Comparison of ENCODE assay signal across 1 cellular context in the genomic region with DNA sequence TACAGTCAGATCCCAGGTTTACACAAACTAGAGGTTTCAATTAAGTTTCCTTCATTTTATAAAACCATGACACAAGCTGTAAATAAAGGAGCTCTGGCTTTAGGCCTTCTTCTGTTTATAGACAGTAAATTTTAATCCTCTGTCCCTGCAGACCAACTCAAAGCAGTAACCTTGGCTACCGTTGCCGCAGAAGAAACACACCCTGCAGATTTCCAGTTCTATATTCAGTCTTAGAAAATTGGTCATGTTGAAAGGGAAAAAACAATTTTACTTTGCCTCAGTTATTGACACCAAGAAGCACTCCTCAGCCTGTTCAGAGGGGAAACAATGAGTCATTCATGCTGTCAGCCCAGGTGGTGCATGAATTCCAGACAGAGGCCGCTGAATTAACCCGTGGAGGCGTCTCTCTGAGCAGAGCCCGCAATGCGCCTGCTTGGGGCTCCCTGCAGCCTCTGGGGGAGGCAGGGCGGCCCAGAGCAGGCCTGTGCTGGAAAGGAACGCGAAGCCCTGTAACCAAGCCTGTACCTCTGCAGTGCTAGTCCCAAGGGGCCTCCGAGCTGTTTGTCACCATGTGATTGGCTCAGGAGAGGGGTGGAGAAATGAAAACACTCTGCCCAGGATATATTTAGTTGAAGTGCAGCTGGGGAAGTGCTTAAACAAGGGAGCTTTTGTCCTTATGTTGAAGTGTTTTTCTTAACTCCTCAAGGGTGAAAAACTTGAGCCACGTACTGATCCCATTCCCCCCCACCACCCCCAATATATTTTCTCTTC.
A peak's percentile ranks its signal among the peaks of the same experiment; 100 is the strongest.
TF ChIP-seq lines count a peak whose summit lies in the region.

No MANE protein-coding gene starts in this region.

TF ChIP-seq in K562, 482 proteins besides CTCF, POLR2A, EP300 and RAD21 (continued from another document and continues in another):
- TF ChIP-seq, protein P1, sequence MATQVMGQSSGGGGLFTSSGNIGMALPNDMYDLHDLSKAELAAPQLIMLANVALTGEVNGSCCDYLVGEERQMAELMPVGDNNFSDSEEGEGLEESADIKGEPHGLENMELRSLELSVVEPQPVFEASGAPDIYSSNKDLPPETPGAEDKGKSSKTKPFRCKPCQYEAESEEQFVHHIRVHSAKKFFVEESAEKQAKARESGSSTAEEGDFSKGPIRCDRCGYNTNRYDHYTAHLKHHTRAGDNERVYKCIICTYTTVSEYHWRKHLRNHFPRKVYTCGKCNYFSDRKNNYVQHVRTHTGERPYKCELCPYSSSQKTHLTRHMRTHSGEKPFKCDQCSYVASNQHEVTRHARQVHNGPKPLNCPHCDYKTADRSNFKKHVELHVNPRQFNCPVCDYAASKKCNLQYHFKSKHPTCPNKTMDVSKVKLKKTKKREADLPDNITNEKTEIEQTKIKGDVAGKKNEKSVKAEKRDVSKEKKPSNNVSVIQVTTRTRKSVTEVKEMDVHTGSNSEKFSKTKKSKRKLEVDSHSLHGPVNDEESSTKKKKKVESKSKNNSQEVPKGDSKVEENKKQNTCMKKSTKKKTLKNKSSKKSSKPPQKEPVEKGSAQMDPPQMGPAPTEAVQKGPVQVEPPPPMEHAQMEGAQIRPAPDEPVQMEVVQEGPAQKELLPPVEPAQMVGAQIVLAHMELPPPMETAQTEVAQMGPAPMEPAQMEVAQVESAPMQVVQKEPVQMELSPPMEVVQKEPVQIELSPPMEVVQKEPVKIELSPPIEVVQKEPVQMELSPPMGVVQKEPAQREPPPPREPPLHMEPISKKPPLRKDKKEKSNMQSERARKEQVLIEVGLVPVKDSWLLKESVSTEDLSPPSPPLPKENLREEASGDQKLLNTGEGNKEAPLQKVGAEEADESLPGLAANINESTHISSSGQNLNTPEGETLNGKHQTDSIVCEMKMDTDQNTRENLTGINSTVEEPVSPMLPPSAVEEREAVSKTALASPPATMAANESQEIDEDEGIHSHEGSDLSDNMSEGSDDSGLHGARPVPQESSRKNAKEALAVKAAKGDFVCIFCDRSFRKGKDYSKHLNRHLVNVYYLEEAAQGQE (CRISPR knock-in tag; IDR thresholded peaks at IDR 0.05; ENCODE audit: low read depth) = no peak
- TF ChIP-seq CEBPG (CRISPR knock-in tag; IDR thresholded peaks at IDR 0.05) = no peak
- no peak for TF ChIP-seq CEBPG (tag; conservative IDR thresholded peaks at IDR 0.05 in 1 of 2, IDR thresholded peaks at IDR 0.05 in 1 of 2)
- TF ChIP-seq, protein P2, sequence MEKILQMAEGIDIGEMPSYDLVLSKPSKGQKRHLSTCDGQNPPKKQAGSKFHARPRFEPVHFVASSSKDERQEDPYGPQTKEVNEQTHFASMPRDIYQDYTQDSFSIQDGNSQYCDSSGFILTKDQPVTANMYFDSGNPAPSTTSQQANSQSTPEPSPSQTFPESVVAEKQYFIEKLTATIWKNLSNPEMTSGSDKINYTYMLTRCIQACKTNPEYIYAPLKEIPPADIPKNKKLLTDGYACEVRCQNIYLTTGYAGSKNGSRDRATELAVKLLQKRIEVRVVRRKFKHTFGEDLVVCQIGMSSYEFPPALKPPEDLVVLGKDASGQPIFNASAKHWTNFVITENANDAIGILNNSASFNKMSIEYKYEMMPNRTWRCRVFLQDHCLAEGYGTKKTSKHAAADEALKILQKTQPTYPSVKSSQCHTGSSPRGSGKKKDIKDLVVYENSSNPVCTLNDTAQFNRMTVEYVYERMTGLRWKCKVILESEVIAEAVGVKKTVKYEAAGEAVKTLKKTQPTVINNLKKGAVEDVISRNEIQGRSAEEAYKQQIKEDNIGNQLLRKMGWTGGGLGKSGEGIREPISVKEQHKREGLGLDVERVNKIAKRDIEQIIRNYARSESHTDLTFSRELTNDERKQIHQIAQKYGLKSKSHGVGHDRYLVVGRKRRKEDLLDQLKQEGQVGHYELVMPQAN (IDR thresholded peaks at IDR 0.05; ENCODE audit: borderline replicate concordance) = no peak
- TF ChIP-seq EGR1 (conservative IDR thresholded peaks at IDR 0.05) = no peak; the same call in 1 of the 2 replicates
- TF ChIP-seq NFE2L1 (tag; IDR thresholded peaks at IDR 0.05; ENCODE audit: borderline replicate concordance, low read depth) = no peak
- no peak for TF ChIP-seq ZNF507 (tag; conservative IDR thresholded peaks at IDR 0.05)
- TF ChIP-seq, protein P3, sequence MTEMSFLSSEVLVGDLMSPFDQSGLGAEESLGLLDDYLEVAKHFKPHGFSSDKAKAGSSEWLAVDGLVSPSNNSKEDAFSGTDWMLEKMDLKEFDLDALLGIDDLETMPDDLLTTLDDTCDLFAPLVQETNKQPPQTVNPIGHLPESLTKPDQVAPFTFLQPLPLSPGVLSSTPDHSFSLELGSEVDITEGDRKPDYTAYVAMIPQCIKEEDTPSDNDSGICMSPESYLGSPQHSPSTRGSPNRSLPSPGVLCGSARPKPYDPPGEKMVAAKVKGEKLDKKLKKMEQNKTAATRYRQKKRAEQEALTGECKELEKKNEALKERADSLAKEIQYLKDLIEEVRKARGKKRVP (CRISPR knock-in tag; IDR thresholded peaks at IDR 0.05) = no peak
- no peak; the same call in 1 of the 2 replicates for TF ChIP-seq DIDO1 (tag; IDR thresholded peaks at IDR 0.05; ENCODE audit: low read depth)
- no peak for TF ChIP-seq ZNF175 (CRISPR knock-in tag; IDR thresholded peaks at IDR 0.05; ENCODE audit: low read depth)
- TF ChIP-seq KLF1 (tag; IDR thresholded peaks at IDR 0.05) = no peak
- no peak for TF ChIP-seq ZNF830 (CRISPR knock-in tag; IDR thresholded peaks at IDR 0.05)
- TF ChIP-seq ZNF778 (CRISPR knock-in tag; IDR thresholded peaks at IDR 0.05) = no peak
- peak; percentile 74; the same call in 1 of the 2 replicates for TF ChIP-seq ZNF197 (CRISPR knock-in tag; IDR thresholded peaks at IDR 0.05; ENCODE audit: low read depth)
- no peak for TF ChIP-seq NFRKB (IDR thresholded peaks at IDR 0.05; ENCODE audit: low read depth)
- no peak for TF ChIP-seq EZH2 (IDR thresholded peaks at IDR 0.05; ENCODE audit: borderline replicate concordance, low read depth, low read length)
- TF ChIP-seq ZNF41 (CRISPR knock-in tag; conservative IDR thresholded peaks at IDR 0.05) = no peak
- TF ChIP-seq ZSCAN29 (IDR thresholded peaks at IDR 0.05) = no peak
- TF ChIP-seq SIX5 (IDR thresholded peaks at IDR 0.05; ENCODE audit: borderline replicate concordance in 1 of 2, insufficient read depth in 1 of 2, low read depth in 1 of 2, low read length in 2 of 2) = no peak
- TF ChIP-seq ARNT (IDR thresholded peaks at IDR 0.05) = no peak
- TF ChIP-seq, protein P4, sequence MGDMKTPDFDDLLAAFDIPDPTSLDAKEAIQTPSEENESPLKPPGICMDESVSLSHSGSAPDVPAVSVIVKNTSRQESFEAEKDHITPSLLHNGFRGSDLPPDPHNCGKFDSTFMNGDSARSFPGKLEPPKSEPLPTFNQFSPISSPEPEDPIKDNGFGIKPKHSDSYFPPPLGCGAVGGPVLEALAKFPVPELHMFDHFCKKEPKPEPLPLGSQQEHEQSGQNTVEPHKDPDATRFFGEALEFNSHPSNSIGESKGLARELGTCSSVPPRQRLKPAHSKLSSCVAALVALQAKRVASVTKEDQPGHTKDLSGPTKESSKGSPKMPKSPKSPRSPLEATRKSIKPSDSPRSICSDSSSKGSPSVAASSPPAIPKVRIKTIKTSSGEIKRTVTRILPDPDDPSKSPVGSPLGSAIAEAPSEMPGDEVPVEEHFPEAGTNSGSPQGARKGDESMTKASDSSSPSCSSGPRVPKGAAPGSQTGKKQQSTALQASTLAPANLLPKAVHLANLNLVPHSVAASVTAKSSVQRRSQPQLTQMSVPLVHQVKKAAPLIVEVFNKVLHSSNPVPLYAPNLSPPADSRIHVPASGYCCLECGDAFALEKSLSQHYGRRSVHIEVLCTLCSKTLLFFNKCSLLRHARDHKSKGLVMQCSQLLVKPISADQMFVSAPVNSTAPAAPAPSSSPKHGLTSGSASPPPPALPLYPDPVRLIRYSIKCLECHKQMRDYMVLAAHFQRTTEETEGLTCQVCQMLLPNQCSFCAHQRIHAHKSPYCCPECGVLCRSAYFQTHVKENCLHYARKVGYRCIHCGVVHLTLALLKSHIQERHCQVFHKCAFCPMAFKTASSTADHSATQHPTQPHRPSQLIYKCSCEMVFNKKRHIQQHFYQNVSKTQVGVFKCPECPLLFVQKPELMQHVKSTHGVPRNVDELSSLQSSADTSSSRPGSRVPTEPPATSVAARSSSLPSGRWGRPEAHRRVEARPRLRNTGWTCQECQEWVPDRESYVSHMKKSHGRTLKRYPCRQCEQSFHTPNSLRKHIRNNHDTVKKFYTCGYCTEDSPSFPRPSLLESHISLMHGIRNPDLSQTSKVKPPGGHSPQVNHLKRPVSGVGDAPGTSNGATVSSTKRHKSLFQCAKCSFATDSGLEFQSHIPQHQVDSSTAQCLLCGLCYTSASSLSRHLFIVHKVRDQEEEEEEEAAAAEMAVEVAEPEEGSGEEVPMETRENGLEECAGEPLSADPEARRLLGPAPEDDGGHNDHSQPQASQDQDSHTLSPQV (IDR thresholded peaks at IDR 0.05) = peak; percentile 91
- TF ChIP-seq, protein P5, sequence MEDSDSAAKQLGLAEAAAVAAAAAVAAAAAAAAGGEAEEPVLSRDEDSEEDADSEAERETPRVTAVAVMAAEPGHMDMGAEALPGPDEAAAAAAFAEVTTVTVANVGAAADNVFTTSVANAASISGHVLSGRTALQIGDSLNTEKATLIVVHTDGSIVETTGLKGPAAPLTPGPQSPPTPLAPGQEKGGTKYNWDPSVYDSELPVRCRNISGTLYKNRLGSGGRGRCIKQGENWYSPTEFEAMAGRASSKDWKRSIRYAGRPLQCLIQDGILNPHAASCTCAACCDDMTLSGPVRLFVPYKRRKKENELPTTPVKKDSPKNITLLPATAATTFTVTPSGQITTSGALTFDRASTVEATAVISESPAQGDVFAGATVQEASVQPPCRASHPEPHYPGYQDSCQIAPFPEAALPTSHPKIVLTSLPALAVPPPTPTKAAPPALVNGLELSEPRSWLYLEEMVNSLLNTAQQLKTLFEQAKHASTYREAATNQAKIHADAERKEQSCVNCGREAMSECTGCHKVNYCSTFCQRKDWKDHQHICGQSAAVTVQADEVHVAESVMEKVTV (CRISPR knock-in tag; IDR thresholded peaks at IDR 0.05) = 0 out of 2 replicates have a peak, but pooled peaks have one; percentile 19
- no peak for TF ChIP-seq RUNX1 (IDR thresholded peaks at IDR 0.05; ENCODE audit: low read depth)
- TF ChIP-seq, protein P6, sequence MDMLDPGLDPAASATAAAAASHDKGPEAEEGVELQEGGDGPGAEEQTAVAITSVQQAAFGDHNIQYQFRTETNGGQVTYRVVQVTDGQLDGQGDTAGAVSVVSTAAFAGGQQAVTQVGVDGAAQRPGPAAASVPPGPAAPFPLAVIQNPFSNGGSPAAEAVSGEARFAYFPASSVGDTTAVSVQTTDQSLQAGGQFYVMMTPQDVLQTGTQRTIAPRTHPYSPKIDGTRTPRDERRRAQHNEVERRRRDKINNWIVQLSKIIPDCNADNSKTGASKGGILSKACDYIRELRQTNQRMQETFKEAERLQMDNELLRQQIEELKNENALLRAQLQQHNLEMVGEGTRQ (CRISPR knock-in tag; IDR thresholded peaks at IDR 0.05) = no peak
- TF ChIP-seq GABPA (tag; conservative IDR thresholded peaks at IDR 0.05; ENCODE audit: low read depth) = no peak
- TF ChIP-seq NR2F6 (CRISPR knock-in tag; IDR thresholded peaks at IDR 0.05) = no peak
- TF ChIP-seq, protein P7, sequence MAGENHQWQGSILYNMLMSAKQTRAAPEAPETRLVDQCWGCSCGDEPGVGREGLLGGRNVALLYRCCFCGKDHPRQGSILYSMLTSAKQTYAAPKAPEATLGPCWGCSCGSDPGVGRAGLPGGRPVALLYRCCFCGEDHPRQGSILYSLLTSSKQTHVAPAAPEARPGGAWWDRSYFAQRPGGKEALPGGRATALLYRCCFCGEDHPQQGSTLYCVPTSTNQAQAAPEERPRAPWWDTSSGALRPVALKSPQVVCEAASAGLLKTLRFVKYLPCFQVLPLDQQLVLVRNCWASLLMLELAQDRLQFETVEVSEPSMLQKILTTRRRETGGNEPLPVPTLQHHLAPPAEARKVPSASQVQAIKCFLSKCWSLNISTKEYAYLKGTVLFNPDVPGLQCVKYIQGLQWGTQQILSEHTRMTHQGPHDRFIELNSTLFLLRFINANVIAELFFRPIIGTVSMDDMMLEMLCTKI (IDR thresholded peaks at IDR 0.05; ENCODE audit: partially characterized antibody) = no peak
- no peak for TF ChIP-seq RBM34 (IDR thresholded peaks at IDR 0.05; ENCODE audit: borderline replicate concordance, insufficient read depth, low read length)
- peak; percentile 80 for TF ChIP-seq MEIS2 (IDR thresholded peaks at IDR 0.05; ENCODE audit: partially characterized antibody)
- TF ChIP-seq MECOM (CRISPR knock-in tag; IDR thresholded peaks at IDR 0.05) = peak; percentile 49; the same call in 1 of the 2 replicates
- TF ChIP-seq, protein P8, sequence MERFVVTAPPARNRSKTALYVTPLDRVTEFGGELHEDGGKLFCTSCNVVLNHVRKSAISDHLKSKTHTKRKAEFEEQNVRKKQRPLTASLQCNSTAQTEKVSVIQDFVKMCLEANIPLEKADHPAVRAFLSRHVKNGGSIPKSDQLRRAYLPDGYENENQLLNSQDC (CRISPR knock-in tag; IDR thresholded peaks at IDR 0.05) = no peak
- no peak for TF ChIP-seq HEY1 (CRISPR knock-in tag; IDR thresholded peaks at IDR 0.05; ENCODE audit: borderline replicate concordance)
- 0 out of 2 replicates have a peak, but pooled peaks have one; percentile 57 for TF ChIP-seq JUNB (CRISPR knock-in tag; conservative IDR thresholded peaks at IDR 0.05)
- TF ChIP-seq, protein P9, sequence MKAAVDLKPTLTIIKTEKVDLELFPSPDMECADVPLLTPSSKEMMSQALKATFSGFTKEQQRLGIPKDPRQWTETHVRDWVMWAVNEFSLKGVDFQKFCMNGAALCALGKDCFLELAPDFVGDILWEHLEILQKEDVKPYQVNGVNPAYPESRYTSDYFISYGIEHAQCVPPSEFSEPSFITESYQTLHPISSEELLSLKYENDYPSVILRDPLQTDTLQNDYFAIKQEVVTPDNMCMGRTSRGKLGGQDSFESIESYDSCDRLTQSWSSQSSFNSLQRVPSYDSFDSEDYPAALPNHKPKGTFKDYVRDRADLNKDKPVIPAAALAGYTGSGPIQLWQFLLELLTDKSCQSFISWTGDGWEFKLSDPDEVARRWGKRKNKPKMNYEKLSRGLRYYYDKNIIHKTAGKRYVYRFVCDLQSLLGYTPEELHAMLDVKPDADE (conservative IDR thresholded peaks at IDR 0.05; ENCODE audit: control insufficient read depth, low read depth, low read length) = 0 out of 2 replicates have a peak, but pooled peaks have one; percentile 44
- TF ChIP-seq MYC (IDR thresholded peaks at IDR 0.05; ENCODE audit: low read depth, low read length) = peak; percentile 79
- TF ChIP-seq MYC (CRISPR knock-in tag; IDR thresholded peaks at IDR 0.05; ENCODE audit: borderline replicate concordance, low read depth) = no peak
- TF ChIP-seq NONO (IDR thresholded peaks at IDR 0.05; ENCODE audit: low read depth in 2 of 2, low read length in 1 of 2) = no peak; a peak in 1 of 4 replicates
- no peak for TF ChIP-seq HOXB6 (CRISPR knock-in tag; IDR thresholded peaks at IDR 0.05; ENCODE audit: borderline replicate concordance)
- no peak for TF ChIP-seq RFX7 (CRISPR knock-in tag; IDR thresholded peaks at IDR 0.05)
- no peak for TF ChIP-seq MCM7 (IDR thresholded peaks at IDR 0.05)
- no peak for TF ChIP-seq KDM4B (IDR thresholded peaks at IDR 0.05; ENCODE audit: borderline replicate concordance in 2 of 2, low read depth in 1 of 2)
- no peak for TF ChIP-seq ZNF282 (CRISPR knock-in tag; IDR thresholded peaks at IDR 0.05)
- TF ChIP-seq CREB1 (IDR thresholded peaks at IDR 0.05) = peak; percentile 2; the same call in 1 of the 2 replicates
- peak; percentile 54; the same call in 1 of the 2 replicates for TF ChIP-seq CREB1 (CRISPR knock-in tag; IDR thresholded peaks at IDR 0.05)
